9 cellular contexts compared by ENCODE assay signal in the genomic region with DNA sequence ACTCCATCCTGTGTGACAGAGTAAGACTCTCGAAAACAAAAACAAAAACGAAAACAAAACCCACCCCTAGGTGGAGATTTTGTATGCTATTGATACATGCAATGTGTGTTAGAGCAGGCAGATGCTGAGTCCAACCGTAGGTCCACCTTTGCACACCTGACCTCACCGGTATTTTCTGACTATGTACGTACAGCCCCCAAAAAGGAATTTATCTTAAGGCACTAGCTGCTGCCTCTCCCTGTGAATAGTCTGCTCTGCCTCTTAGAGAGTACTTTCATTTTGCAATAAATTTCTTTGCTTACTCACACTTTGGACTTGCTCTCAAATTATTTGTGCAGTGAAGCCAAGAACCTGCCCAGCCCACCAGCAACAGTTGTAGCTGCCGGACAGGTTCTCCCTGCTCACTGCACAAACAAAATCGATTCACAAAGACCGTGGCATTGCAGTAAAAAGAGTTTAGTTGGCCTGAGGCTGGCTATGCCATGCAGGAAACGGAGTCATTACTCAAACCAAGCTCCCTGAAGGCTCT. TPM values are rescaled to one million over a fixed set of nuclear protein-coding genes. Genes with fewer than 3 reads are reported as not detected.
A peak's percentile ranks its signal among the peaks of the same experiment; 100 is the strongest.
DNase-seq lines count a peak whose midpoint lies in the region; ATAC-seq and TF ChIP-seq lines count a peak whose summit lies in the region.
"Had no signal": no experiment of that assay in that cellular context is flagged by ENCODE, and none has a peak within 500 bp of the region (broad histone marks: within the 10 kb centered on the region; RNA-seq: fewer than 3 reads in every experiment).

No MANE protein-coding gene starts in this region.

- no peaks in the 10 kb centered on the region for H3K36me3 ChIP-seq in sigmoid colon

- no peaks in the 10 kb centered on the region for H3K9me3 ChIP-seq in sigmoid colon

- peaks cover 19% of the 10 kb centered on the region for H3K4me1 Mint-ChIP-seq in activated CD4-positive, alpha-beta memory T cell treated with anti-CD3 and anti-CD28 coated beads for 36 hours (ENCODE audit: low read depth)

- H3K27ac Mint-ChIP-seq in activated CD4-positive, alpha-beta memory T cell treated with anti-CD3 and anti-CD28 coated beads for 36 hours: no peak overlapping the region

- TF ChIP-seq EP300 in sigmoid colon (IDR thresholded peaks at IDR 0.05): no peak

- intact Hi-C loops in sigmoid colon (cut with DNase I): no loop called here
- intact Hi-C loops in activated CD4-positive, alpha-beta memory T cell treated with anti-CD3 and anti-CD28 coated beads for 36 hours (cut with micrococcal nuclease): no loop called here

- H3K36me3 Mint-ChIP-seq in activated CD4-positive, alpha-beta memory T cell treated with anti-CD3 and anti-CD28 coated beads for 36 hours: peaks cover 5% of the 10 kb centered on the region

- H3K9me3 Mint-ChIP-seq in activated CD4-positive, alpha-beta memory T cell treated with anti-CD3 and anti-CD28 coated beads for 36 hours: no peaks in the 10 kb centered on the region

- ATAC-seq in GM19397 (IDR thresholded peaks at IDR 0.05; ENCODE audit: unreplicated experiment): no peak

- peak in 1 of 2 donors; percentile 25 for TF ChIP-seq POLR2A in sigmoid colon (IDR thresholded peaks at IDR 0.05)

- CTCF ChIA-PET in activated CD4-positive, alpha-beta memory T cell treated with anti-CD3 and anti-CD28 coated beads for 36 hours (lab: Charles Lee): interaction anchor here (1.1 to 3.0 kb wide), 7 partner anchors 9 to 208 kb away, joined by 3 to 54 read pairs (median 4); no protein-coding TSS in a partner anchor
- CTCF ChIA-PET in HEK293T (lab: Yijun Ruan, JAX): no interaction called here

- POLR2A ChIA-PET in activated CD4-positive, alpha-beta memory T cell treated with anti-CD3 and anti-CD28 coated beads for 36 hours (lab: Charles Lee): no interaction called here
- POLR2A ChIA-PET in HEK293T (lab: Yijun Ruan, JAX): no interaction called here

- H3K4me3 Mint-ChIP-seq in activated CD4-positive, alpha-beta memory T cell treated with anti-CD3 and anti-CD28 coated beads for 36 hours: no peak overlapping the region

- no peaks in the 10 kb centered on the region for H3K27me3 Mint-ChIP-seq in activated CD4-positive, alpha-beta memory T cell treated with anti-CD3 and anti-CD28 coated beads for 36 hours

- no peaks in the 10 kb centered on the region for H3K27me3 ChIP-seq in sigmoid colon

- peaks cover 0 to 19% (median 13%) of the 10 kb centered on the region in 4 donors for H3K4me1 ChIP-seq in sigmoid colon

- H3K4me3 ChIP-seq in GM12865 (ENCODE audit: low read depth, low read length): no peak overlapping the region
- peak overlapping the region; percentile 52 for H3K4me3 ChIP-seq in fibroblast of the aortic adventitia (ENCODE audit: low read depth, low read length)
- H3K4me3 ChIP-seq in sigmoid colon: peak overlapping the region in 3 of 4 donors; percentile 2 to 8 (median 6)

- peak overlapping the region in 2 of 4 donors; percentile 16 to 23 for H3K27ac ChIP-seq in sigmoid colon

- TF ChIP-seq CTCF in GM12865 (IDR thresholded peaks at IDR 0.05; ENCODE audit: insufficient read depth, low read depth, low read length, missing control alignments): peak; percentile 15
- TF ChIP-seq CTCF in fibroblast of the aortic adventitia (IDR thresholded peaks at IDR 0.05; ENCODE audit: insufficient read depth, low read length): peak; percentile 33
- no peak for TF ChIP-seq CTCF in sigmoid colon (IDR thresholded peaks at IDR 0.05)

- 16 to 58% methylated on average over 9 of the region's 9 CpGs for WGBS in sigmoid colon, 2 donors

- peak; percentile 49 for DNase-seq in GM12865 (ENCODE audit: low read depth)
- peak; percentile 26 for DNase-seq in OCI-M1 (lab: John Stamatoyannopoulos, UW)
- peak; percentile 55 for DNase-seq in fibroblast of the aortic adventitia (ENCODE audit: low read depth)
- DNase-seq in sigmoid colon: no peak
- no peak for DNase-seq in activated CD4-positive, alpha-beta memory T cell treated with anti-CD3 and anti-CD28 coated beads for 36 hours
- DNase-seq in HEK293T (ENCODE audit: extremely low spot score): no peak
- no peak for DNase-seq in UCSD-AML1 (lab: John Stamatoyannopoulos, UW; ENCODE audit: unreplicated experiment)
- DNase-seq: activated CD4-positive, CD25-positive, alpha-beta regulatory T cell had no signal

TF ChIP-seq in HEK293T, 16 proteins besides CTCF, POLR2A, EP300 and RAD21:
- TF ChIP-seq FOXM1 (IDR thresholded peaks at IDR 0.05; ENCODE audit: borderline replicate concordance) (no peak), FOXA1 (IDR thresholded peaks at IDR 0.05) (no peak), BHLHE40 (IDR thresholded peaks at IDR 0.05; ENCODE audit: borderline replicate concordance) (no peak), L3MBTL2 (conservative IDR thresholded peaks at IDR 0.05) (no peak), LEF1 (IDR thresholded peaks at IDR 0.05; ENCODE audit: borderline replicate concordance) (no peak), CTBP1 (IDR thresholded peaks at IDR 0.05; ENCODE audit: borderline replicate concordance) (no peak)

RNA-seq across cellular contexts. Expression of gene ZNF77, which starts 8.2 kb away (rescaled TPM):
- total RNA-seq in fibroblast of the aortic adventitia (ENCODE audit: low replicate concordance): 5.5 and 7.8 TPM in 2 replicates
- 1 to 10 TPM; 3.4 to 8.2 (median 5.3) TPM for total RNA-seq in sigmoid colon
- polyA plus RNA-seq in sigmoid colon: 1 to 10 TPM; 1.8 to 2.7 (median 2.1) TPM
- 1 to 10 TPM; 4.3 to 4.8 TPM for total RNA-seq in activated CD4-positive, alpha-beta memory T cell treated with anti-CD3 and anti-CD28 coated beads for 36 hours

RNA-seq across cellular contexts. Expression of gene TLE6, which starts 24.3 kb away (rescaled TPM):
- total RNA-seq in fibroblast of the aortic adventitia (ENCODE audit: low replicate concordance) (0.18 TPM in 1 of 2 replicates, not detected in the other), sigmoid colon (under 1 TPM in 3 of 4 donors, not detected in 1; 0.71 to 0.99 (median 0.81) TPM)
- polyA plus RNA-seq in sigmoid colon: 1 to 10 TPM; 1.8 to 7.2 (median 3.0) TPM
- 1 to 10 TPM; 2.5 to 2.6 TPM for total RNA-seq in activated CD4-positive, alpha-beta memory T cell treated with anti-CD3 and anti-CD28 coated beads for 36 hours

RNA-seq across cellular contexts. Expression of gene ZNF57, which starts 52.3 kb away (rescaled TPM):
- total RNA-seq in fibroblast of the aortic adventitia (ENCODE audit: low replicate concordance) (3.4 and 4.8 TPM in 2 replicates), sigmoid colon (1 to 10 TPM; 1.4 to 6.1 (median 1.9) TPM)
- polyA plus RNA-seq in sigmoid colon: 10 to 100 TPM in 2 of 3 donors, 1 to 10 TPM in 1; 7.1 to 16.8 (median 12.9) TPM
- 1 to 10 TPM; 6.7 to 8.3 TPM for total RNA-seq in activated CD4-positive, alpha-beta memory T cell treated with anti-CD3 and anti-CD28 coated beads for 36 hours

Comparison
In these comparisons a context has a peak if more than half of its experiments do, and no peak if none do; other contexts are left out.
1. DNase-seq: peak in GM12865 (single experiment), OCI-M1 (single experiment) and fibroblast of the aortic adventitia (single experiment); none in sigmoid colon (single experiment), activated CD4-positive, alpha-beta memory T cell treated with anti-CD3 and anti-CD28 coated beads for 36 hours (single experiment), HEK293T (single experiment) and UCSD-AML1 (single experiment).
2. CTCF ChIP-seq: peak in GM12865 (single experiment) and fibroblast of the aortic adventitia (single experiment); none in sigmoid colon (0 of 4).